In genomic region chr7:128164061-128164954, GRCh38 we compare ENCODE assay signal across 11 cellular contexts.
DNase-seq lines count a peak whose midpoint lies in the region; ATAC-seq and TF ChIP-seq lines count a peak whose summit lies in the region.
"Had no signal": no experiment of that assay in that cellular context is flagged by ENCODE, and none has a peak within 500 bp of the region (broad histone marks: within the 10 kb centered on the region; RNA-seq: fewer than 3 reads in every experiment).

No MANE protein-coding gene starts in this region.

- H3K27me3 ChIP-seq in adrenal gland = peaks cover 47% of the 10 kb centered on the region
- H3K27me3 ChIP-seq in heart right ventricle = peaks cover 12 to 95% (median 90%) of the 10 kb centered on the region in 7 donors

- H3K4me3 ChIP-seq in AG04449 (ENCODE audit: low read depth, low read length) (no peak overlapping the region), adrenal gland (no peak overlapping the region), heart right ventricle (no peak overlapping the region)
- H3K4me3 ChIP-seq: skin epidermis had no signal

- POLR2A ChIA-PET in AG04449 (lab: Yijun Ruan, JAX) = no interaction called here

- 68 to 81% (median 72%) methylated on average over 5 to 6 of the region's 6 CpGs for WGBS in adrenal gland, 4 donors
- 65% methylated on average over 6 of the region's 6 CpGs for WGBS in heart right ventricle, 2 donors

- DNase-seq in AG04449 (ENCODE audit: low read depth, low spot score) (peak; percentile 2), HCEC 1CT (peak; percentile 84), adrenal gland (peak in 5 of 7 donors; percentile 36 to 54 (median 46)), islet precursor cell (peak; percentile 97), UCSD-AML1 (lab: John Stamatoyannopoulos, UW; ENCODE audit: unreplicated experiment) (no peak), heart right ventricle (no peak), GM10266 (ENCODE audit: extremely low spot score) (no peak)
- DNase-seq: DMS153, left cardiac atrium had no signal

- no peak for ATAC-seq in heart right ventricle
- ATAC-seq in GM21576 (IDR thresholded peaks at IDR 0.05; ENCODE audit: unreplicated experiment) = no peak

- no peak overlapping the region for H3K27ac ChIP-seq in adrenal gland
- H3K27ac ChIP-seq in heart right ventricle = no peak overlapping the region
- H3K27ac ChIP-seq: skin epidermis had no signal

- intact Hi-C loops in adrenal gland (cut with DNase I) (no loop called here), heart right ventricle (cut with DNase I) (no loop called here)

- TF ChIP-seq CTCF in AG04449 (IDR thresholded peaks at IDR 0.05; ENCODE audit: insufficient read depth, low read length, missing control alignments) (no peak), adrenal gland (IDR thresholded peaks at IDR 0.05) (no peak), heart right ventricle (IDR thresholded peaks at IDR 0.05) (no peak), GM10266 (IDR thresholded peaks at IDR 0.05; ENCODE audit: control insufficient read depth, insufficient read depth, low read depth, missing control alignments) (no peak)

- TF ChIP-seq POLR2A in adrenal gland (IDR thresholded peaks at IDR 0.05) = no peak

- H3K4me1 ChIP-seq in adrenal gland (replicated peaks in 1 of 2) = peaks cover 21 to 23% of the 10 kb centered on the region in 2 donors
- H3K4me1 ChIP-seq in heart right ventricle = peaks cover 6 to 26% (median 19%) of the 10 kb centered on the region in 9 donors

- no peaks in the 10 kb centered on the region for H3K9me3 ChIP-seq in adrenal gland (replicated peaks in 1 of 3)
- H3K9me3 ChIP-seq in heart right ventricle = no peaks in the 10 kb centered on the region

- CTCF ChIA-PET in AG04449 (lab: Yijun Ruan, JAX) = interaction anchor here (2.8 kb wide), 1 partner anchor 28 kb away, joined by 14 read pairs; no protein-coding TSS in a partner anchor

- H3K36me3 ChIP-seq in adrenal gland (replicated peaks in 1 of 2) (no peaks in the 10 kb centered on the region), heart right ventricle (no peaks in the 10 kb centered on the region)

Comparison
In these comparisons a context has a peak if more than half of its experiments do, and no peak if none do; other contexts are left out.
1. DNase-seq: peak in AG04449 (single experiment), HCEC 1CT (single experiment), adrenal gland (5 of 7) and islet precursor cell (single experiment); none in UCSD-AML1 (single experiment), heart right ventricle (0 of 2) and GM10266 (single experiment).